ENCODE assay signal across 9 cellular contexts in the genomic region with DNA sequence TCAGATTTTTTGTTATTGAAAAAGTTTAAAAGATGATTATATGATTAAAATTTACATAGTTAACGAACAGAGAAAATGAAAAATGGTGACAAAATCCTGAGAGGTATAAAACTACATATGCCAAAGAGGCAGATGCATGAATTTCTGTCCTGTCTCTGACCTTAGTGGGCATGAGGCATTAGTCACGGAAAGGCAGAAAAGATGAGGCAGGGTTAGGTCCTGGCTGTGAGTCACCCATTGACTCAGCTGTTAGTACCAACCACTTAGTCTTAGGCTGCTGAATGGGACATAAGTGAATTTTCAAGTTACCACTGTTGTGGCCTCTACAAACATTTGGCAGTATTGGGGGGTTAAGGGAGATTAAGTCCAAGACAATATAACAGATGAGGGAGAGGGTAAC. TPM values are rescaled to one million over a fixed set of nuclear protein-coding genes. Genes with fewer than 3 reads are reported as not detected.
A peak's percentile ranks its signal among the peaks of the same experiment; 100 is the strongest.
DNase-seq lines count a peak whose midpoint lies in the region; ATAC-seq and TF ChIP-seq lines count a peak whose summit lies in the region.
"Had no signal": no experiment of that assay in that cellular context is flagged by ENCODE, and none has a peak within 500 bp of the region (broad histone marks: within the 10 kb centered on the region; RNA-seq: fewer than 3 reads in every experiment).

No MANE protein-coding gene starts in this region.

- no peaks in the 10 kb centered on the region for H3K27me3 ChIP-seq in gastrocnemius medialis

- DNase-seq in DMS 273 (lab: John Stamatoyannopoulos, UW; ENCODE audit: unreplicated experiment) = peak; percentile 30
- no peak for DNase-seq in DMS 273 treated with DMSO at 0.1 percent for 48 hours (lab: John Stamatoyannopoulos, UW)
- peak; percentile 95 for DNase-seq in RPMI7951 (ENCODE audit: low read depth)
- DNase-seq in epithelial cell of prostate (ENCODE audit: low read depth, low spot score) = peak; percentile 80
- DNase-seq in stimulated activated CD4-positive, alpha-beta T cell treated with anti-CD3 and anti-CD28 coated beads, Interleukin-2, amount 100 ng/mL, for 4 hours (ENCODE audit: low read depth) = peak; percentile 55
- no peak for DNase-seq in NCI-H2171 (lab: John Stamatoyannopoulos, UW)
- DNase-seq in gastrocnemius medialis = no peak
- DNase-seq in NCI-H187 (lab: John Stamatoyannopoulos, UW) = no peak

- intact Hi-C loops in gastrocnemius medialis (cut with DNase I; ENCODE audit: low total_unique reads) = no loop called here

- H3K36me3 ChIP-seq in gastrocnemius medialis = peaks cover 0 to 3% of the 10 kb centered on the region in 2 donors

- in situ Hi-C loops in gastrocnemius medialis (cut with MboI; ENCODE audit: low sequenced_read_pairs in 4 of 4) = no loop called here

- no peak for ATAC-seq in gastrocnemius medialis

- TF ChIP-seq POLR2A in gastrocnemius medialis (IDR thresholded peaks at IDR 0.05) = no peak

- no peak for TF ChIP-seq CTCF in gastrocnemius medialis (IDR thresholded peaks at IDR 0.05 in 4 of 5, conservative IDR thresholded peaks at IDR 0.05 in 1 of 5)

- no peaks in the 10 kb centered on the region for H3K9me3 ChIP-seq in gastrocnemius medialis

- H3K27ac ChIP-seq in epithelial cell of prostate = peak overlapping the region; percentile 55
- no peak overlapping the region for H3K27ac ChIP-seq in gastrocnemius medialis
- H3K27ac ChIP-seq: 22Rv1 had no signal

- H3K4me1 ChIP-seq in gastrocnemius medialis = peaks cover 3 to 4% of the 10 kb centered on the region in 2 donors

- H3K4me3 ChIP-seq in gastrocnemius medialis = no peak overlapping the region

RNA-seq across cellular contexts. Expression of a gene that starts 33.1 kb away (rescaled TPM):
- total RNA-seq in RPMI7951 (2014; rRNA removed; shearing (Covaris generic)) = 35.6 and 44.6 TPM in 2 replicates
- 10 to 100 TPM; 12.0 to 16.8 (median 12.2) TPM for total RNA-seq in gastrocnemius medialis

Comparison
In these comparisons a context has a peak if more than half of its experiments do, and no peak if none do; other contexts are left out.
1. DNase-seq: peak in DMS 273 (single experiment), RPMI7951 (single experiment), epithelial cell of prostate (single experiment) and stimulated activated CD4-positive, alpha-beta T cell treated with anti-CD3 and anti-CD28 coated beads, Interleukin-2, amount 100 ng/mL, for 4 hours (single experiment); none in DMS 273 treated with DMSO at 0.1 percent for 48 hours (single experiment), NCI-H2171 (single experiment), gastrocnemius medialis (0 of 2) and NCI-H187 (0 of 2).